Comparison of ENCODE assay signal across 19 cellular contexts in genomic region chr6:143063631-143064030, GRCh38.
"Had no signal": no experiment of that assay in that cellular context is flagged by ENCODE, and none has a peak within 500 bp of the region (broad histone marks: within the 10 kb centered on the region; RNA-seq: fewer than 3 reads in every experiment).

No MANE protein-coding gene starts in this region.

- DNase-seq: activated CD4-positive, alpha-beta T cell treated with anti-CD3 and anti-CD28 coated beads, Interleukin-2, amount 10 ng/mL, durations not matched to agents 7 days and 5 days; activated CD8-positive, alpha-beta T cell treated with anti-CD3 and anti-CD28 coated beads, Interleukin-2, amount 10 ng/mL, durations not matched to agents 7 days and 5 days; activated naive CD4-positive, alpha-beta T cell treated with Interleukin-2 at 50 U/mL for 16 hours; activated naive CD8-positive, alpha-beta T cell treated with anti-CD3 and anti-CD28 coated beads, Interleukin-2, amount 10 ng/mL, durations not matched to agents 7 days and 5 days; activated T-cell treated with anti-CD3 and anti-CD28 coated beads, Interleukin-2, amount 50 U/mL, for 24 hours; amygdala; body of pancreas; lower lobe of right lung; stimulated activated CD4-positive, alpha-beta T cell treated with anti-CD3 and anti-CD28 coated beads, Interleukin-12 subunit alpha, Interleukin-12 subunit beta, amount 100 ng/mL, for 4 hours; stimulated activated CD4-positive, alpha-beta T cell treated with anti-CD3 and anti-CD28 coated beads, Interleukin-1b, Interleukin-23, amount 100 ng/mL, for 48 hours; stimulated activated CD8-positive, alpha-beta memory T cell treated with anti-CD3 and anti-CD28 coated beads, Interleukin-4, amount 100 ng/mL, for 48 hours; stimulated activated naive CD4-positive, alpha-beta T cell; T1000; transverse colon had no signal

- H3K4me3 ChIP-seq: body of pancreas, lower lobe of right lung, transverse colon, vagina had no signal

- H3K27me3 ChIP-seq: body of pancreas, transverse colon, vagina had no signal

- H3K9me3 Mint-ChIP-seq: activated naive CD8-positive, alpha-beta T cell treated with anti-CD3 and anti-CD28 coated beads, Interleukin-2, amount 10 ng/mL, durations not matched to agents 7 days and 5 days; activated T-cell treated with anti-CD3 and anti-CD28 coated beads, Interleukin-2, amount 50 U/mL, for 24 hours; activated T-helper 2 cell treated with anti-CD3 and anti-CD28 coated beads, Interferon-gamma antibody, Interleukin-2, Interleukin-4, amounts not matched to agents 10 μg/mL and 5 μg/mL and 100 μg/mL, durations not matched to agents 14 hours and 24 hours and 36 hours; nephron had no signal

- H3K27me3 Mint-ChIP-seq: activated CD4-positive, alpha-beta T cell treated with anti-CD3 and anti-CD28 coated beads, Interleukin-2, amount 10 ng/mL, durations not matched to agents 7 days and 5 days; activated naive CD8-positive, alpha-beta T cell treated with anti-CD3 and anti-CD28 coated beads, Interleukin-2, amount 10 ng/mL, durations not matched to agents 7 days and 5 days; activated T-cell treated with anti-CD3 and anti-CD28 coated beads, Interleukin-2, amount 50 U/mL, for 24 hours had no signal

- H3K36me3 ChIP-seq: lower lobe of right lung, transverse colon, vagina had no signal

- H3K9me3 ChIP-seq: body of pancreas, lower lobe of right lung, transverse colon, vagina had no signal

- H3K4me3 Mint-ChIP-seq: activated CD4-positive, alpha-beta T cell treated with anti-CD3 and anti-CD28 coated beads, Interleukin-2, amount 10 ng/mL, durations not matched to agents 7 days and 5 days; activated CD8-positive, alpha-beta T cell treated with anti-CD3 and anti-CD28 coated beads, Interleukin-2, amount 10 ng/mL, durations not matched to agents 7 days and 5 days; activated naive CD8-positive, alpha-beta T cell treated with anti-CD3 and anti-CD28 coated beads, Interleukin-2, amount 10 ng/mL, durations not matched to agents 7 days and 5 days; activated T-cell treated with anti-CD3 and anti-CD28 coated beads, Interleukin-2, amount 50 U/mL, for 24 hours; nephron had no signal

- H3K27ac Mint-ChIP-seq: activated CD4-positive, alpha-beta T cell treated with anti-CD3 and anti-CD28 coated beads, Interleukin-2, amount 10 ng/mL, durations not matched to agents 7 days and 5 days; activated CD8-positive, alpha-beta T cell treated with anti-CD3 and anti-CD28 coated beads, Interleukin-2, amount 10 ng/mL, durations not matched to agents 7 days and 5 days; activated naive CD8-positive, alpha-beta T cell treated with anti-CD3 and anti-CD28 coated beads, Interleukin-2, amount 10 ng/mL, durations not matched to agents 7 days and 5 days; activated T-cell treated with anti-CD3 and anti-CD28 coated beads, Interleukin-2, amount 50 U/mL, for 24 hours; activated T-helper 2 cell treated with anti-CD3 and anti-CD28 coated beads, Interferon-gamma antibody, Interleukin-2, Interleukin-4, amounts not matched to agents 10 μg/mL and 5 μg/mL and 100 μg/mL, durations not matched to agents 14 hours and 24 hours and 36 hours had no signal

- H3K27ac ChIP-seq: body of pancreas, lower lobe of right lung, transverse colon, vagina had no signal

- ATAC-seq: activated CD4-positive, CD25-positive, alpha-beta regulatory T cell treated with anti-CD3 and anti-CD28 coated beads, Interleukin-2, amount 50 U/mL, for 24 hours; activated CD8-positive, alpha-beta T cell treated with anti-CD3 and anti-CD28 coated beads, Interleukin-2, amount 10 ng/mL, durations not matched to agents 7 days and 5 days; body of pancreas; lower lobe of right lung had no signal

- FAIRE-seq: keratinocyte had no signal
